Comparison of ENCODE assay signal across 9 cellular contexts in the genomic region with DNA sequence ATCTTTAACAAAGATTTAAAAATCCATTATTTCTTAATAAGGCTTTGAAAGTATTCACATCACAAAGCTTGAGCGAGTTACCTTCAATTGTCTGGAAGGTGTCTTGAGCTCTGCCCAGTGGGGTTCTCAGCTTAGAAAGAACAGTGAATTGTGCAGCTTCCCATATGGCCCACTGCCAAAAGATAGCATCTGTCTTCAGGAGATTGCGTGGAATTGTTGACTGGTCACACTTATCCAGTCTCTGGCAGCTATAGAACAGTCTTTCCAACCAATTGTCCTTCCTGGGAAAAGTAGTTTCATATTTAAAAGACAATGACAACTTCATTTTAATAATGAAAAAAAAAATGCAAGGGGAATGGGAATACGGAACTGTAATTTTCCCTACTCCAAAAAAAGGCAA. TPM values are rescaled to one million over a fixed set of nuclear protein-coding genes. Genes with fewer than 3 reads are reported as not detected.
DNase-seq lines count a peak whose midpoint lies in the region; ATAC-seq lines count a peak whose summit lies in the region.
"Not testable (repeated sequence)": the region's sequence is repeated elsewhere in the genome, so short reads cannot be mapped to it uniquely, and the experiment has no call there.
"Had no signal": no experiment of that assay in that cellular context is flagged by ENCODE, and none has a peak within 500 bp of the region (broad histone marks: within the 10 kb centered on the region; RNA-seq: fewer than 3 reads in every experiment).

No MANE protein-coding gene starts in this region.

- ATAC-seq in activated naive CD8-positive, alpha-beta T cell treated with anti-CD3 and anti-CD28 coated beads, Interleukin-2, amount 50 U/mL, for 24 hours, result not testable (repeated sequence)

- not testable (repeated sequence) for H3K9me3 Mint-ChIP-seq in activated naive CD8-positive, alpha-beta T cell treated with anti-CD3 and anti-CD28 coated beads, Interleukin-2, amount 50 U/mL, for 24 hours

- H3K27ac Mint-ChIP-seq in activated naive CD8-positive, alpha-beta T cell treated with anti-CD3 and anti-CD28 coated beads, Interleukin-2, amount 50 U/mL, for 24 hours, result peak overlapping the region; percentile 13

- H3K27me3 Mint-ChIP-seq in activated naive CD8-positive, alpha-beta T cell treated with anti-CD3 and anti-CD28 coated beads, Interleukin-2, amount 50 U/mL, for 24 hours, result not testable (repeated sequence)

- DNase-seq in DMS 273 (lab: John Stamatoyannopoulos, UW; ENCODE audit: unreplicated experiment) (peak; percentile 46), NCI-H2171 (lab: John Stamatoyannopoulos, UW) (peak; percentile 9), NCI-H69 (lab: John Stamatoyannopoulos, UW) (peak; percentile 3), dermis blood vessel endothelial cell (peak; percentile 93), glomerular endothelial cell (ENCODE audit: extremely low read depth, low read depth, low spot score) (peak; percentile 66), pulmonary artery endothelial cell (ENCODE audit: low read depth, low spot score) (peak; percentile 81)
- DNase-seq in activated naive CD8-positive, alpha-beta T cell treated with anti-CD3 and anti-CD28 coated beads, Interleukin-2, amount 50 U/mL, for 24 hours, result not testable (repeated sequence)

- H3K36me3 Mint-ChIP-seq in activated naive CD8-positive, alpha-beta T cell treated with anti-CD3 and anti-CD28 coated beads, Interleukin-2, amount 50 U/mL, for 24 hours (ENCODE audit: low read depth), result peaks cover 24% of the 10 kb centered on the region

- not testable (repeated sequence) for H3K4me1 Mint-ChIP-seq in activated naive CD8-positive, alpha-beta T cell treated with anti-CD3 and anti-CD28 coated beads, Interleukin-2, amount 50 U/mL, for 24 hours

- not testable (repeated sequence) for H3K4me3 Mint-ChIP-seq in activated naive CD8-positive, alpha-beta T cell treated with anti-CD3 and anti-CD28 coated beads, Interleukin-2, amount 50 U/mL, for 24 hours

RNA-seq across cellular contexts. Expression of gene EXOSC6, which starts 19.9 kb away (rescaled TPM):
- total RNA-seq in dermis blood vessel endothelial cell (36.3 and 47.6 TPM in 2 replicates), glomerular endothelial cell (21.6 and 28.8 TPM in 2 replicates), pulmonary artery endothelial cell (45.3 and 49.3 TPM in 2 replicates)

RNA-seq across cellular contexts. Expression of gene AARS1, which starts 57.5 kb away (rescaled TPM):
- total RNA-seq in dermis blood vessel endothelial cell, result 111 and 152 TPM in 2 replicates
- total RNA-seq in glomerular endothelial cell, result 86.1 and 119 TPM in 2 replicates
- 151 and 159 TPM in 2 replicates for total RNA-seq in pulmonary artery endothelial cell

RNA-seq across cellular contexts. Expression of gene CLEC18C, which starts 58.2 kb away (rescaled TPM):
- total RNA-seq in dermis blood vessel endothelial cell (not detected in 2 replicates), glomerular endothelial cell (not detected in 2 replicates), pulmonary artery endothelial cell (0.04 TPM in 1 of 2 replicates, not detected in the other)
- total RNA-seq: CD4-positive, alpha-beta T cell; H1 had no signal
